In genomic region chr19:18118420-18119242, GRCh38 we compare ENCODE assay signal across 8 cellular contexts. TPM values are rescaled to one million over a fixed set of nuclear protein-coding genes. Genes with fewer than 3 reads are reported as not detected.
DNase-seq lines count a peak whose midpoint lies in the region; ATAC-seq and TF ChIP-seq lines count a peak whose summit lies in the region.

No MANE protein-coding gene starts in this region.

- H2BK120ac ChIP-seq in mesendoderm (ENCODE audit: low read depth, low read length) = no peak overlapping the region

- peak overlapping the region; percentile 96 for H3K56ac ChIP-seq in mesendoderm (ENCODE audit: low read length)

- H4K8ac ChIP-seq in mesendoderm (ENCODE audit: low read depth, low read length) = no peak overlapping the region

- H3K27me3 Mint-ChIP-seq in brain = peaks cover 8% of the 10 kb centered on the region

- ATAC-seq in heart right ventricle = peak in 2 of 8 donors; percentile 5 to 18
- ATAC-seq in Right ventricle myocardium superior (ENCODE audit: poor library complexity) = no peak
- ATAC-seq in HG02884 (IDR thresholded peaks at IDR 0.05; ENCODE audit: unreplicated experiment) = no peak
- ATAC-seq in HG03025 (IDR thresholded peaks at IDR 0.05; ENCODE audit: low FRiP score, unreplicated experiment) = no peak
- no peak for ATAC-seq in HG02798 (IDR thresholded peaks at IDR 0.05; ENCODE audit: poor library complexity, unreplicated experiment)

- H3K9ac ChIP-seq in mesendoderm (ENCODE audit: low read length) = peak overlapping the region; percentile 91

- H3K9me3 Mint-ChIP-seq in brain = no peaks in the 10 kb centered on the region

- H2BK5ac ChIP-seq in mesendoderm (ENCODE audit: low read length) = no peak overlapping the region

- H3K4me3 ChIP-seq in heart right ventricle = peak overlapping the region; percentile 21 to 89 (median 78)
- peak overlapping the region; percentile 59 for H3K4me3 ChIP-seq in mesendoderm (ENCODE audit: low read length)

- H3K4me1 ChIP-seq in heart right ventricle (peaks cover 4 to 39% (median 23%) of the 10 kb centered on the region in 9 donors), mesendoderm (ENCODE audit: control insufficient read depth, low read depth, low read length) (no peaks in the 10 kb centered on the region)

- TF ChIP-seq CTCF in heart right ventricle (IDR thresholded peaks at IDR 0.05) (no peak), brain (conservative IDR thresholded peaks at IDR 0.05) (no peak)

- peaks cover 32% of the 10 kb centered on the region for H3K4me1 Mint-ChIP-seq in brain

- H2AK5ac ChIP-seq in mesendoderm (ENCODE audit: low read length) = no peak overlapping the region

- H3K27ac ChIP-seq in heart right ventricle (peak overlapping the region in 9 of 10 donors; percentile 6 to 84 (median 71)), mesendoderm (ENCODE audit: low read depth, low read length) (no peak overlapping the region)

- no peak for DNase-seq in heart right ventricle
- no peak for DNase-seq in Right ventricle myocardium superior
- DNase-seq in mesendoderm = no peak
- DNase-seq in GM19238 (ENCODE audit: insufficient read length, low spot score) = no peak

- H3K79me1 ChIP-seq in mesendoderm (ENCODE audit: low read length) = peaks cover 2% of the 10 kb centered on the region

- no peak overlapping the region for H2BK15ac ChIP-seq in mesendoderm (replicated peaks; ENCODE audit: low read depth)

- no peak overlapping the region for H4K5ac ChIP-seq in mesendoderm (ENCODE audit: low read length)

- intact Hi-C loops in heart right ventricle (cut with DNase I) = loop anchor here in 6 of 10 donors (5.0 to 10.0 kb wide), 6 partner anchors 34 to 206 kb away; partner anchors contain the start of genes PIK3R2 (in 2 of the 6) and LSM4 (in 1 of the 6)
- intact Hi-C loops in Right ventricle myocardium superior (cut with DNase I) = no loop called here

- peak overlapping the region; percentile 83 to 88 (median 85) for H3K4me3 Mint-ChIP-seq in brain

- no peaks in the 10 kb centered on the region for H3K79me2 ChIP-seq in mesendoderm (ENCODE audit: control insufficient read depth, insufficient read depth, low read length)

- WGBS in heart right ventricle, 2 donors = 33 to 36% methylated on average over 19 of the region's 19 CpGs
- no CpG with 5 or more reads among the region's 19 CpGs for WGBS in mesendoderm (ENCODE audit: extremely low coverage, insufficient coverage, low lambda C conversion rate)

- H3K9me3 ChIP-seq in heart right ventricle = peaks cover 0 to 3% (median 0%) of the 10 kb centered on the region in 11 donors

- H3K36me3 ChIP-seq in heart right ventricle (peaks cover 0 to 29% (median 0%) of the 10 kb centered on the region in 9 donors), mesendoderm (ENCODE audit: control insufficient read depth, insufficient read depth, low read length) (no peaks in the 10 kb centered on the region)

- no peak overlapping the region for H3K4ac ChIP-seq in mesendoderm (ENCODE audit: low read depth, low read length)

- peaks cover 3% of the 10 kb centered on the region for H3K36me3 Mint-ChIP-seq in brain

- peak overlapping the region; percentile 80 for H3K23ac ChIP-seq in mesendoderm (ENCODE audit: low read length)

- peak overlapping the region; percentile 94 for H3K4me2 ChIP-seq in mesendoderm (ENCODE audit: low read length)

- peak overlapping the region; percentile 27 to 69 (median 52) for H3K27ac Mint-ChIP-seq in brain

- H3K27me3 ChIP-seq in heart right ventricle (no peaks in the 10 kb centered on the region), mesendoderm (ENCODE audit: insufficient read depth, low read length, poor library complexity) (no peaks in the 10 kb centered on the region)

- no peak overlapping the region for H3K18ac ChIP-seq in mesendoderm (ENCODE audit: low read length)

RNA-seq across cellular contexts. Expression of gene MAST3, which starts 21.1 kb away (rescaled TPM):
- total RNA-seq in heart right ventricle = 1 to 10 TPM; 2.8 to 6.4 (median 4.6) TPM
- polyA plus RNA-seq in heart right ventricle = 1 to 10 TPM; 1.5 to 2.6 TPM
- total RNA-seq in Right ventricle myocardium superior = 4.9 TPM
- polyA plus RNA-seq in brain (ENCODE audit: insufficient read depth, low read depth, low replicate concordance) = 34.8 TPM
- polyA plus RNA-seq in mesendoderm (2013, experiment 1 of 2) = 1.5 TPM
- polyA plus RNA-seq in mesendoderm (2013, experiment 2 of 2) = 1.6 TPM

RNA-seq across cellular contexts. Expression of gene IL12RB1, which starts 31.9 kb away (rescaled TPM):
- total RNA-seq in heart right ventricle (1 to 10 TPM in 2 of 10 donors, under 1 TPM in 8; 0.24 to 5.4 (median 0.45) TPM), Right ventricle myocardium superior (0.75 TPM)
- polyA plus RNA-seq in heart right ventricle (under 1 TPM; 0.36 to 0.51 TPM), brain (ENCODE audit: insufficient read depth, low read depth, low replicate concordance) (0.75 TPM)
- not detected for polyA plus RNA-seq in mesendoderm (2013, experiment 1 of 2)
- polyA plus RNA-seq in mesendoderm (2013, experiment 2 of 2) = not detected

RNA-seq across cellular contexts. Expression of gene PIK3R2, which starts 34.3 kb away (rescaled TPM):
- total RNA-seq in heart right ventricle (10 to 100 TPM; 15.7 to 29.1 (median 22.3) TPM), Right ventricle myocardium superior (20.8 TPM)
- polyA plus RNA-seq in heart right ventricle (1 to 10 TPM; 2.3 to 6.7 TPM), brain (ENCODE audit: insufficient read depth, low read depth, low replicate concordance) (30.0 TPM)
- 40.5 TPM for polyA plus RNA-seq in mesendoderm (2013, experiment 1 of 2)
- 40.5 TPM for polyA plus RNA-seq in mesendoderm (2013, experiment 2 of 2)

RNA-seq across cellular contexts. Expression of gene IFI30, which starts 55.0 kb away (rescaled TPM):
- total RNA-seq in heart right ventricle (100 to 1,000 TPM in 1 of 10 donors, 10 to 100 TPM in 7, 1 to 10 TPM in 2; 6.5 to 241 (median 11.9) TPM), Right ventricle myocardium superior (23.1 TPM)
- polyA plus RNA-seq in heart right ventricle (10 to 100 TPM in 1 of 2 donors, 1 to 10 TPM in 1; 9.7 to 31.2 TPM), brain (ENCODE audit: insufficient read depth, low read depth, low replicate concordance) (55.7 TPM)
- polyA plus RNA-seq in mesendoderm (2013, experiment 1 of 2) = 15.0 TPM
- polyA plus RNA-seq in mesendoderm (2013, experiment 2 of 2) = 15.3 TPM
